ENCODE assay signal across 1 cellular context in genomic region chr16:84844561-84845495, GRCh38.
TF ChIP-seq lines count a peak whose summit lies in the region.

No MANE protein-coding gene starts in this region.

TF ChIP-seq in HepG2, 621 proteins besides CTCF, POLR2A, EP300 and RAD21:
- TF ChIP-seq HNF1A (IDR thresholded peaks at IDR 0.05; ENCODE audit: low read depth) (no peak), HNF1A (CRISPR knock-in tag; IDR thresholded peaks at IDR 0.05; ENCODE audit: borderline replicate concordance) (no peak), ZNF629 (CRISPR knock-in tag; conservative IDR thresholded peaks at IDR 0.05) (peak; percentile 27)
TF ChIP-seq in HepG2: peak in this region for 1.
